Comparison of ENCODE assay signal across 30 cellular contexts in the genomic region with DNA sequence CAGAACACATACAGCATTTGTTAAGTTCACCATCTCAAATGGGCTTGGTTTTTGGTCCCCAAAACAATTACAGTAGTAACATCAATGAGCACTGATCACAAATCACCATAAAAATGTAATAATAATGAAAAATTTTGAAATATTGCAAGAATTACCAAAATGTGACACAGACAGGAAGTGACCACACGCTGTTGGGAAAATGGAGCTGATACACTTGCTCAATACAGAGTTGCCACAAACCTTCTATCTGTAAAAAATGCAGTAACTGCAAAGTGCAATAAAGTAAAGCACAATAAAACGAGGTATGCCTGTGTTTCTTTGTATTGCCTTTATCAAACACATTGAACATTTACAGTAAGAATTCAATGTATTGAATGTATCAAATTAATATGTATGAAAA.
"Had no signal": no experiment of that assay in that cellular context is flagged by ENCODE, and none has a peak within 500 bp of the region (broad histone marks: within the 10 kb centered on the region; RNA-seq: fewer than 3 reads in every experiment).

No MANE protein-coding gene starts in this region.

- H3K4me3 Mint-ChIP-seq: activated CD4-positive, alpha-beta memory T cell treated with anti-CD3 and anti-CD28 coated beads for 36 hours; activated CD4-positive, alpha-beta T cell treated with anti-CD3 and anti-CD28 coated beads, Interleukin-2, amount 10 ng/mL, durations not matched to agents 7 days and 5 days; activated naive CD8-positive, alpha-beta T cell treated with anti-CD3 and anti-CD28 coated beads, Interleukin-2, amount 50 U/mL, for 24 hours; activated T-cell treated with anti-CD3 and anti-CD28 coated beads, Interleukin-2, amount 50 U/mL, for 4 hours; brain; T-cell had no signal

- H3K27ac Mint-ChIP-seq: activated CD4-positive, alpha-beta memory T cell treated with anti-CD3 and anti-CD28 coated beads for 36 hours; activated CD4-positive, alpha-beta T cell treated with anti-CD3 and anti-CD28 coated beads, Interleukin-2, amount 10 ng/mL, durations not matched to agents 7 days and 5 days; activated naive CD4-positive, alpha-beta T cell treated with anti-CD3 and anti-CD28 coated beads, Interleukin-2, amount 50 U/mL, for 72 hours; activated naive CD8-positive, alpha-beta T cell treated with anti-CD3 and anti-CD28 coated beads, Interleukin-2, amount 50 U/mL, for 24 hours; brain; T-cell had no signal

- H3K27ac ChIP-seq: KMS-11, VCaP had no signal

- H3K9me3 Mint-ChIP-seq: activated CD4-positive, alpha-beta T cell treated with anti-CD3 and anti-CD28 coated beads, Interleukin-2, amount 10 ng/mL, durations not matched to agents 7 days and 5 days; activated naive CD8-positive, alpha-beta T cell treated with anti-CD3 and anti-CD28 coated beads, Interleukin-2, amount 50 U/mL, for 24 hours had no signal

- H3K27me3 Mint-ChIP-seq: activated CD4-positive, alpha-beta T cell treated with anti-CD3 and anti-CD28 coated beads, Interleukin-2, amount 10 ng/mL, durations not matched to agents 7 days and 5 days; brain had no signal

- H3K4me3 ChIP-seq: MG63 had no signal

- H3K27me3 ChIP-seq: MG63 had no signal

- H3K4me1 Mint-ChIP-seq: activated CD4-positive, alpha-beta T cell treated with anti-CD3 and anti-CD28 coated beads, Interleukin-2, amount 10 ng/mL, durations not matched to agents 7 days and 5 days; activated naive CD8-positive, alpha-beta T cell treated with anti-CD3 and anti-CD28 coated beads, Interleukin-2, amount 50 U/mL, for 24 hours; brain; T-cell had no signal

- DNase-seq: activated CD4-positive, alpha-beta memory T cell treated with anti-CD3 and anti-CD28 coated beads for 36 hours; activated CD4-positive, alpha-beta T cell treated with anti-CD3 and anti-CD28 coated beads, Interleukin-2, amount 10 ng/mL, durations not matched to agents 7 days and 5 days; activated CD4-positive, CD25-positive, alpha-beta regulatory T cell; activated CD8-positive, alpha-beta memory T cell treated with anti-CD3 and anti-CD28 coated beads for 24 hours; activated effector memory CD4-positive, alpha-beta T cell treated with anti-CD3 and anti-CD28 coated beads, Interleukin-2, amount 50 U/mL, for 16 hours; activated naive CD4-positive, alpha-beta T cell treated with Interleukin-2 at 50 U/mL for 16 hours; activated naive CD8-positive, alpha-beta T cell treated with anti-CD3 and anti-CD28 coated beads, Interleukin-2, amount 50 U/mL, for 24 hours; activated T-cell treated with anti-CD3 and anti-CD28 coated beads, Interleukin-2, amount 50 U/mL, for 4 hours; amygdala; MG63; NCI-H1105; NCI-H1436; NCI-H1694 treated with DMSO at 0.1 percent for 48 hours; NCI-H2029 treated with DMSO at 0.1 percent for 48 hours; NCI-H345; NCI-H510A; NCI-H526 treated with DMSO at 0.1 percent for 48 hours; NCI-H82; NK-92 treated with Interleukin-12 subunit alpha and Interleukin-12 subunit beta, amount 100 ng/mL, for 24 hours; OCI-M1; RPMI8226; T-cell; T-helper 2 cell; T1000 had no signal

- H3K36me3 Mint-ChIP-seq: activated CD4-positive, alpha-beta memory T cell treated with anti-CD3 and anti-CD28 coated beads for 36 hours; activated naive CD4-positive, alpha-beta T cell treated with anti-CD3 and anti-CD28 coated beads, Interleukin-2, amount 50 U/mL, for 72 hours; brain; T-cell had no signal

- ATAC-seq: activated naive CD4-positive, alpha-beta T cell treated with anti-CD3 and anti-CD28 coated beads, Interleukin-2, amount 50 U/mL, for 72 hours; activated naive CD8-positive, alpha-beta T cell treated with anti-CD3 and anti-CD28 coated beads, Interleukin-2, amount 50 U/mL, for 24 hours; activated T-cell treated with anti-CD3 and anti-CD28 coated beads, Interleukin-2, amount 50 U/mL, for 4 hours; Panc1; Right ventricle myocardium inferior; T-cell had no signal
